In the genomic region with DNA sequence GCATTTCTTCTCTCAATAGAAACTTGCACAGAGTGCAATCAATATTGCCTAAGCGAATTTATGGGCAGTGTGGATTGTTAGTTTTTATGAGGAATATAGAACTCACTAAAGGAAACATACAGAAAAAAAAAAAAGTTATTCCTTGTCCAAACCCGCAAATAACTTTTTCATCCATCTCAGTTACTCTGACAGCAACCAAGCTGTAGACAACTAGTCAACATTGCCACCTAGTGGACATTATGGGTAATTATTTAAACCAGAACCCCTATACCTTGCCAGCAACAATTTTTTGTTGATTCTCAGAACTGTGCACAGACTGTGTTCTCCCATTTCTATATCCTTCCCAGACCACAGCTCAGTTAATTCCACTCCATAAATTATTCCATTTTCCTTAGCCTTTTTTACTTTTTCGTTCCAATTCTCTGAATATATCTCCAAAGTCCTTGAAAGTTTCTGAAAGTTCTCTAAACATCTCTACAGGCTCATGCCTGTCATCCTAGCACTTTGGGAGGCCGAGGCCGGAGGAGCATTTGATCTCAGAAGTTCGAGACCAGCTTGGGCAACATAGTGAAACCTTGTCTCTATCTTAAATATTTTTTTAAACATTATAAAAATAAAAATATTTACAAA, we compare ENCODE assay signal across 8 cellular contexts. TPM values are rescaled to one million over a fixed set of nuclear protein-coding genes. Genes with fewer than 3 reads are reported as not detected.
A peak's percentile ranks its signal among the peaks of the same experiment; 100 is the strongest.
DNase-seq lines count a peak whose midpoint lies in the region; ATAC-seq and TF ChIP-seq lines count a peak whose summit lies in the region.

No MANE protein-coding gene starts in this region.

- peak; percentile 45 for ATAC-seq in activated CD4-positive, alpha-beta T cell treated with anti-CD3 and anti-CD28 coated beads for 36 hours
- ATAC-seq in HG03060 (IDR thresholded peaks at IDR 0.05; ENCODE audit: low read depth, unreplicated experiment) (peak; percentile 54), GM18870 (IDR thresholded peaks at IDR 0.05; ENCODE audit: unreplicated experiment) (no peak), HG02973 (IDR thresholded peaks at IDR 0.05; ENCODE audit: unreplicated experiment) (no peak)

- no peak for DNase-seq in activated CD4-positive, alpha-beta T cell treated with anti-CD3 and anti-CD28 coated beads for 36 hours
- DNase-seq in activated CD4-positive, alpha-beta T cell treated with anti-CD3 and anti-CD28 coated beads for 4 hours: no peak
- DNase-seq in NOMO-1 treated with DMSO at 0.1 percent for 48 hours (lab: John Stamatoyannopoulos, UW; ENCODE audit: unreplicated experiment): peak; percentile 72
- DNase-seq in chondrocyte (ENCODE audit: low spot score): no peak
- DNase-seq in myocyte (ENCODE audit: low read depth): peak; percentile 63

- peaks cover 23% of the 10 kb centered on the region for H3K27me3 Mint-ChIP-seq in activated CD4-positive, alpha-beta T cell treated with anti-CD3 and anti-CD28 coated beads for 36 hours
- peaks cover 8% of the 10 kb centered on the region for H3K27me3 Mint-ChIP-seq in chondrocyte (ENCODE audit: low read depth)

- intact Hi-C loops in activated CD4-positive, alpha-beta T cell treated with anti-CD3 and anti-CD28 coated beads for 36 hours (cut with DNase I, micrococcal nuclease): loop anchor here (1.0 to 10.0 kb wide), 4 partner anchors 128 to 536 kb away; a partner anchor contains a TSS

- no peak overlapping the region for H3K4me3 Mint-ChIP-seq in activated CD4-positive, alpha-beta T cell treated with anti-CD3 and anti-CD28 coated beads for 36 hours
- H3K4me3 Mint-ChIP-seq in chondrocyte (ENCODE audit: unreplicated experiment): no peak overlapping the region

- peak; percentile 90 for TF ChIP-seq CTCF in chondrocyte (IDR thresholded peaks at IDR 0.05)

- H3K27ac Mint-ChIP-seq in activated CD4-positive, alpha-beta T cell treated with anti-CD3 and anti-CD28 coated beads for 36 hours: no peak overlapping the region
- no peak overlapping the region for H3K27ac Mint-ChIP-seq in chondrocyte (ENCODE audit: unreplicated experiment)

- no peaks in the 10 kb centered on the region for H3K36me3 Mint-ChIP-seq in activated CD4-positive, alpha-beta T cell treated with anti-CD3 and anti-CD28 coated beads for 36 hours (ENCODE audit: low read depth)
- H3K36me3 Mint-ChIP-seq in chondrocyte (ENCODE audit: low read depth): peaks cover 4% of the 10 kb centered on the region

- H3K4me1 Mint-ChIP-seq in activated CD4-positive, alpha-beta T cell treated with anti-CD3 and anti-CD28 coated beads for 36 hours: peaks cover 13% of the 10 kb centered on the region
- H3K4me1 Mint-ChIP-seq in chondrocyte (ENCODE audit: low read depth): peaks cover 12% of the 10 kb centered on the region

- CTCF ChIA-PET in activated CD4-positive, alpha-beta T cell treated with anti-CD3 and anti-CD28 coated beads for 36 hours (lab: Charles Lee): interaction anchor here (0.6 to 2.4 kb wide), 17 partner anchors 8 to 701 kb away, joined by 3 to 16 read pairs (median 4); a partner anchor contains a TSS

- POLR2A ChIA-PET in activated CD4-positive, alpha-beta T cell treated with anti-CD3 and anti-CD28 coated beads for 36 hours (lab: Charles Lee): no interaction called here

- H3K9me3 Mint-ChIP-seq in activated CD4-positive, alpha-beta T cell treated with anti-CD3 and anti-CD28 coated beads for 36 hours (ENCODE audit: low read depth): peaks cover 2% of the 10 kb centered on the region
- H3K9me3 Mint-ChIP-seq in chondrocyte (ENCODE audit: low read depth): peaks cover 13% of the 10 kb centered on the region

RNA-seq across cellular contexts. Expression of a gene that starts 2.6 kb away (rescaled TPM):
- under 1 TPM; 0.18 to 0.55 TPM for total RNA-seq in activated CD4-positive, alpha-beta T cell treated with anti-CD3 and anti-CD28 coated beads for 36 hours
- total RNA-seq in chondrocyte (1.5 to 9.8 TPM (median 8.3 TPM) in 3 replicates), myocyte (136 and 239 TPM in 2 replicates)
- 44.8 TPM for polyA plus RNA-seq in myocyte (2012)

Comparison
In these comparisons a context has a peak if more than half of its experiments do, and no peak if none do; other contexts are left out.
1. ATAC-seq: peak in activated CD4-positive, alpha-beta T cell treated with anti-CD3 and anti-CD28 coated beads for 36 hours (single experiment) and HG03060 (single experiment); none in GM18870 (single experiment) and HG02973 (single experiment).
2. DNase-seq: peak in NOMO-1 treated with DMSO at 0.1 percent for 48 hours (single experiment) and myocyte (single experiment); none in activated CD4-positive, alpha-beta T cell treated with anti-CD3 and anti-CD28 coated beads for 36 hours (single experiment), activated CD4-positive, alpha-beta T cell treated with anti-CD3 and anti-CD28 coated beads for 4 hours (0 of 2) and chondrocyte (single experiment).
3. RNA of a gene that starts 2.6 kb away (total RNA-seq): 136 to 239 TPM in myocyte; 1.5 to 9.8 TPM in chondrocyte and 0.18 to 0.55 TPM in activated CD4-positive, alpha-beta T cell treated with anti-CD3 and anti-CD28 coated beads for 36 hours; every median in the first group is over 10 times any median in the second.